ENCODE assay signal across 28 cellular contexts in genomic region chr13:112716841-112717520, GRCh38. TPM values are rescaled to one million over a fixed set of nuclear protein-coding genes. Genes with fewer than 3 reads are reported as not detected.
A peak's percentile ranks its signal among the peaks of the same experiment; 100 is the strongest.
DNase-seq lines count a peak whose midpoint lies in the region; ATAC-seq and TF ChIP-seq lines count a peak whose summit lies in the region.
"Had no signal": no experiment of that assay in that cellular context is flagged by ENCODE, and none has a peak within 500 bp of the region (broad histone marks: within the 10 kb centered on the region; RNA-seq: fewer than 3 reads in every experiment).

No MANE protein-coding gene starts in this region.

- H3F3A ChIP-seq in MM.1S (ENCODE audit: insufficient read depth, low read length): no peaks in the 10 kb centered on the region

- H3K4me1 Mint-ChIP-seq in WTC11: peaks cover 92% of the 10 kb centered on the region
- peaks cover 77% of the 10 kb centered on the region for H3K4me1 Mint-ChIP-seq in mesothelial cell of epicardium

- H3K4me2 ChIP-seq in MM.1S (ENCODE audit: low read depth, low read length): no peak overlapping the region

- H3K4me3 ChIP-seq in suprapubic skin: no peak overlapping the region
- H3K4me3 ChIP-seq in MM.1S (ENCODE audit: low read length): no peak overlapping the region
- H3K4me3 ChIP-seq: adrenal gland, body of pancreas, dorsolateral prefrontal cortex, HAP-1, K562, mucosa of descending colon, prostate gland, thoracic aorta had no signal

- H3K9me3 ChIP-seq in suprapubic skin (no peaks in the 10 kb centered on the region), MM.1S (replicated peaks; ENCODE audit: insufficient read depth, low read length) (no peaks in the 10 kb centered on the region)
- H3K9me3 ChIP-seq: adrenal gland, body of pancreas, HAP-1, mucosa of descending colon, prostate gland, thoracic aorta had no signal

- H3K36me3 Mint-ChIP-seq in WTC11 (peaks cover 13% of the 10 kb centered on the region), mesothelial cell of epicardium (peaks cover 15% of the 10 kb centered on the region)

- WGBS in suprapubic skin: 79% methylated on average over 14 of the region's 14 CpGs

- H3K4me1 ChIP-seq in suprapubic skin (peaks cover 11% of the 10 kb centered on the region), MM.1S (ENCODE audit: low read length) (no peaks in the 10 kb centered on the region)
- H3K4me1 ChIP-seq: prostate gland had no signal

- peak overlapping the region; percentile 76 for H3K27ac Mint-ChIP-seq in WTC11
- peak overlapping the region; percentile 78 for H3K27ac Mint-ChIP-seq in mesothelial cell of epicardium
- H3K27ac Mint-ChIP-seq: activated CD4-positive, alpha-beta T cell treated with anti-CD3 and anti-CD28 coated beads for 36 hours; activated naive CD4-positive, alpha-beta T cell treated with anti-CD3 and anti-CD28 coated beads for 36 hours; CD8-positive, alpha-beta T cell had no signal

- H3K4me3 Mint-ChIP-seq in WTC11 (no peak overlapping the region), mesothelial cell of epicardium (no peak overlapping the region)
- H3K4me3 Mint-ChIP-seq: activated CD4-positive, alpha-beta T cell treated with anti-CD3 and anti-CD28 coated beads for 36 hours; activated naive CD4-positive, alpha-beta T cell treated with anti-CD3 and anti-CD28 coated beads for 36 hours; CD8-positive, alpha-beta T cell; T-helper 17 cell had no signal

- no peaks in the 10 kb centered on the region for H3K27me3 Mint-ChIP-seq in WTC11 (ENCODE audit: low read depth)
- no peaks in the 10 kb centered on the region for H3K27me3 Mint-ChIP-seq in mesothelial cell of epicardium (ENCODE audit: low read depth)
- H3K27me3 Mint-ChIP-seq: activated CD4-positive, alpha-beta T cell treated with anti-CD3 and anti-CD28 coated beads for 36 hours; T-helper 17 cell had no signal

- H3K9me3 Mint-ChIP-seq in WTC11: no peaks in the 10 kb centered on the region
- peaks cover 7% of the 10 kb centered on the region for H3K9me3 Mint-ChIP-seq in mesothelial cell of epicardium
- H3K9me3 Mint-ChIP-seq: activated naive CD4-positive, alpha-beta T cell treated with anti-CD3 and anti-CD28 coated beads for 36 hours; CD8-positive, alpha-beta T cell had no signal

- peaks cover 61% of the 10 kb centered on the region for H3K79me2 ChIP-seq in MM.1S (ENCODE audit: low read length)

- H4K20me1 ChIP-seq in MM.1S (ENCODE audit: insufficient read depth, low read length): no peaks in the 10 kb centered on the region

- ATAC-seq in WTC11: no peak
- ATAC-seq: activated CD4-positive, alpha-beta T cell treated with anti-CD3 and anti-CD28 coated beads for 36 hours; body of pancreas; CD8-positive, alpha-beta T cell; K562; mucosa of descending colon; sciatic nerve; T-helper 17 cell had no signal

- H3K36me3 ChIP-seq in suprapubic skin (peaks cover 4% of the 10 kb centered on the region), MM.1S (replicated peaks; ENCODE audit: insufficient read depth, low read length) (no peaks in the 10 kb centered on the region)
- H3K36me3 ChIP-seq: adrenal gland, HAP-1, prostate gland, thoracic aorta had no signal

- CTCF ChIA-PET in WTC11 (lab: Charles Lee): no interaction called here

- TF ChIP-seq POLR2A in suprapubic skin (IDR thresholded peaks at IDR 0.05): no peak

- H2AFZ ChIP-seq in MM.1S (ENCODE audit: low read length): no peak overlapping the region

- H3K27me3 ChIP-seq in suprapubic skin (no peaks in the 10 kb centered on the region), MM.1S (replicated peaks; ENCODE audit: insufficient read depth, low read length) (no peaks in the 10 kb centered on the region)
- H3K27me3 ChIP-seq: adrenal gland, body of pancreas, dorsolateral prefrontal cortex had no signal

- peak; percentile 17 for DNase-seq in activated effector memory CD4-positive, alpha-beta T cell treated with anti-CD3 and anti-CD28 coated beads, Interleukin-2, amount 50 U/mL, for 16 hours
- no peak for DNase-seq in activated effector memory CD4-positive, alpha-beta T cell treated with Interleukin-2 at 50 U/mL for 16 hours
- DNase-seq in WTC11 (ENCODE audit: low spot score): no peak
- no peak for DNase-seq in mesothelial cell of epicardium (ENCODE audit: low spot score in 2 of 2, unreplicated experiment in 2 of 2)
- DNase-seq in suprapubic skin (ENCODE audit: low spot score in 2 of 2): peak; percentile 24 to 47
- DNase-seq in SK-N-DZ (ENCODE audit: low spot score): no peak
- no peak for DNase-seq in SKM-1 treated with dmso at 0.1 percent for 144 hours (lab: John Stamatoyannopoulos, UW; ENCODE audit: unreplicated experiment)
- no peak for DNase-seq in MM.1S
- DNase-seq: activated CD4-positive, alpha-beta T cell treated with anti-CD3 and anti-CD28 coated beads for 36 hours; activated CD8-positive, alpha-beta memory T cell treated with anti-CD3 and anti-CD28 coated beads for 24 hours; activated naive CD4-positive, alpha-beta T cell treated with anti-CD3 and anti-CD28 coated beads for 36 hours; activated T-cell treated with anti-CD3 and anti-CD28 coated beads, Interleukin-2, amount 50 U/mL, for 1 hour; adrenal gland; body of pancreas; CD8-positive, alpha-beta T cell; DMS 273 treated with DMSO at 0.1 percent for 48 hours; mucosa of descending colon; NCI-H2029; NCI-H748 treated with DMSO at 0.1 percent for 48 hours; stimulated activated CD4-positive, alpha-beta T cell treated with anti-CD3 and anti-CD28 coated beads, Interleukin-15, amount 100 ng/mL, for 24 hours; stimulated activated naive CD4-positive, alpha-beta T cell treated with Interleukin-2 at 50 U/mL for 16 hours; T-helper 17 cell had no signal

- TF ChIP-seq EP300 in suprapubic skin (IDR thresholded peaks at IDR 0.05): no peak

- H3K9me2 ChIP-seq in MM.1S (replicated peaks; ENCODE audit: insufficient read depth, low read length): no peaks in the 10 kb centered on the region

- no peak for TF ChIP-seq CTCF in WTC11 (IDR thresholded peaks at IDR 0.05)
- TF ChIP-seq CTCF in mesothelial cell of epicardium (IDR thresholded peaks at IDR 0.05; ENCODE audit: unreplicated experiment): no peak
- TF ChIP-seq CTCF in suprapubic skin (IDR thresholded peaks at IDR 0.05): no peak
- no peak for TF ChIP-seq CTCF in MM.1S (IDR thresholded peaks at IDR 0.05; ENCODE audit: low read length)

- H3K27ac ChIP-seq in suprapubic skin (no peak overlapping the region), MM.1S (ENCODE audit: low read length) (no peak overlapping the region)
- H3K27ac ChIP-seq: adrenal gland, body of pancreas, prostate gland, thoracic aorta had no signal

- H3K9ac ChIP-seq in MM.1S (ENCODE audit: low read length): no peak overlapping the region

- POLR2A ChIA-PET in WTC11 (lab: Charles Lee): no interaction called here

TF ChIP-seq in WTC11, 78 proteins besides CTCF, POLR2A, EP300 and RAD21 (continues in another document):
- TF ChIP-seq SMAD3 (CRISPR knock-in tag; IDR thresholded peaks at IDR 0.05; ENCODE audit: borderline replicate concordance): no peak
- no peak for TF ChIP-seq NFYB (CRISPR knock-in tag; conservative IDR thresholded peaks at IDR 0.05; ENCODE audit: low read depth)
- TF ChIP-seq ZNF425 (CRISPR knock-in tag; conservative IDR thresholded peaks at IDR 0.05): no peak
- TF ChIP-seq JUN (CRISPR knock-in tag; IDR thresholded peaks at IDR 0.05): no peak
- no peak for TF ChIP-seq AR (CRISPR knock-in tag; IDR thresholded peaks at IDR 0.05)
- no peak for TF ChIP-seq ESRRA (CRISPR knock-in tag; IDR thresholded peaks at IDR 0.05; ENCODE audit: borderline replicate concordance)
- no peak for TF ChIP-seq ETV6 (CRISPR knock-in tag; IDR thresholded peaks at IDR 0.05)
- TF ChIP-seq, protein P1, sequence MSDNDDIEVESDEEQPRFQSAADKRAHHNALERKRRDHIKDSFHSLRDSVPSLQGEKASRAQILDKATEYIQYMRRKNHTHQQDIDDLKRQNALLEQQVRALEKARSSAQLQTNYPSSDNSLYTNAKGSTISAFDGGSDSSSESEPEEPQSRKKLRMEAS (CRISPR knock-in tag; IDR thresholded peaks at IDR 0.05): no peak
- TF ChIP-seq ZNF671 (CRISPR knock-in tag; IDR thresholded peaks at IDR 0.05): no peak

RNA-seq across cellular contexts. Expression of gene ATP11A, which starts 27.1 kb away (rescaled TPM):
- total RNA-seq in WTC11 (2021) (100 to 133 TPM (median 126 TPM) in 3 replicates), mesothelial cell of epicardium (107 to 114 TPM (median 112 TPM) in 3 replicates), suprapubic skin (10 to 100 TPM; 22.8 to 51.0 (median 39.8) TPM)
- 5.8 and 7.6 TPM in 2 replicates for polyA plus RNA-seq in SK-N-DZ (2014; cell fraction: cytosol; rRNA removed)
- 19.1 and 51.5 TPM in 2 replicates for polyA plus RNA-seq in SK-N-DZ (2014; cell fraction: nucleus; rRNA removed)

Comparison
In these comparisons a context has a peak if more than half of its experiments do, and no peak if none do; other contexts are left out.
1. DNase-seq: peak in activated effector memory CD4-positive, alpha-beta T cell treated with anti-CD3 and anti-CD28 coated beads, Interleukin-2, amount 50 U/mL, for 16 hours (single experiment) and suprapubic skin (2 of 2); none in activated effector memory CD4-positive, alpha-beta T cell treated with Interleukin-2 at 50 U/mL for 16 hours (single experiment), WTC11 (single experiment), mesothelial cell of epicardium (0 of 2), SK-N-DZ (single experiment), SKM-1 treated with dmso at 0.1 percent for 144 hours (single experiment) and MM.1S (single experiment).